ENCODE assay signal across 17 cellular contexts in genomic region chr16:4686497-4687210, GRCh38. TPM values are rescaled to one million over a fixed set of nuclear protein-coding genes. Genes with fewer than 3 reads are reported as not detected.
"Had no signal": no experiment of that assay in that cellular context is flagged by ENCODE, and none has a peak within 500 bp of the region (broad histone marks: within the 10 kb centered on the region; RNA-seq: fewer than 3 reads in every experiment).

No MANE protein-coding gene starts in this region.

- H3K9me3 Mint-ChIP-seq: activated naive CD8-positive, alpha-beta T cell treated with anti-CD3 and anti-CD28 coated beads, Interleukin-2, amount 50 U/mL, for 24 hours; naive thymus-derived CD8-positive, alpha-beta T cell; T-helper 2 cell treated with Interferon-gamma antibody and Interleukin-4, amounts not matched to agents 5 μg/mL and 100 μg/mL, for 36 hours had no signal

- H3K27me3 Mint-ChIP-seq: activated naive CD8-positive, alpha-beta T cell treated with anti-CD3 and anti-CD28 coated beads, Interleukin-2, amount 50 U/mL, for 24 hours; naive thymus-derived CD8-positive, alpha-beta T cell had no signal

- H3K4me3 ChIP-seq: coronary artery, gastrocnemius medialis, heart left ventricle, skin epidermis, thoracic aorta, upper lobe of left lung had no signal

- H3K4me3 Mint-ChIP-seq: activated naive CD8-positive, alpha-beta T cell treated with anti-CD3 and anti-CD28 coated beads, Interleukin-2, amount 50 U/mL, for 24 hours; naive thymus-derived CD8-positive, alpha-beta T cell; T-helper 2 cell treated with Interferon-gamma antibody and Interleukin-4, amounts not matched to agents 5 μg/mL and 100 μg/mL, for 36 hours had no signal

- H3K9me3 ChIP-seq: gastrocnemius medialis, heart left ventricle, SK-N-SH, thoracic aorta, upper lobe of left lung had no signal

- ATAC-seq: activated naive CD8-positive, alpha-beta T cell treated with anti-CD3 and anti-CD28 coated beads, Interleukin-2, amount 50 U/mL, for 24 hours; gastrocnemius medialis; heart left ventricle; naive thymus-derived CD8-positive, alpha-beta T cell had no signal

- H3K27ac ChIP-seq: brain microvascular endothelial cell, coronary artery, heart left ventricle, skin epidermis, thoracic aorta, upper lobe of left lung had no signal

- DNase-seq: activated CD4-positive, alpha-beta T cell treated with anti-CD3 and anti-CD28 coated beads, Interleukin-2, amount 50 U/mL, for 4 hours; activated naive CD4-positive, alpha-beta T cell treated with Interleukin-2 at 50 U/mL for 16 hours; activated naive CD8-positive, alpha-beta T cell treated with anti-CD3 and anti-CD28 coated beads, Interleukin-2, amount 50 U/mL, for 24 hours; activated T-cell treated with anti-CD3 and anti-CD28 coated beads for 4 hours; anterior cingulate cortex; brain microvascular endothelial cell; central memory CD4-positive, alpha-beta T cell; naive thymus-derived CD8-positive, alpha-beta T cell; SK-N-SH; stimulated activated CD4-positive, alpha-beta T cell treated with anti-CD3 and anti-CD28 coated beads, Interleukin-4, amount 100 ng/mL, for 1 hour had no signal

- H3K27me3 ChIP-seq: brain microvascular endothelial cell, gastrocnemius medialis, heart left ventricle, upper lobe of left lung had no signal

- H3K27ac Mint-ChIP-seq: activated naive CD8-positive, alpha-beta T cell treated with anti-CD3 and anti-CD28 coated beads, Interleukin-2, amount 50 U/mL, for 24 hours; T-helper 2 cell treated with Interferon-gamma antibody and Interleukin-4, amounts not matched to agents 5 μg/mL and 100 μg/mL, for 36 hours had no signal

- H3K9ac ChIP-seq: SK-N-SH had no signal

RNA-seq across cellular contexts. Expression of gene DNAAF8, which starts 47.7 kb away (rescaled TPM):
- total RNA-seq: thoracic aorta had no signal
